ENCODE assay signal across 16 cellular contexts in genomic region chr2:145739679-145740078, GRCh38.
DNase-seq lines count a peak whose midpoint lies in the region; ATAC-seq and TF ChIP-seq lines count a peak whose summit lies in the region.
"Had no signal": no experiment of that assay in that cellular context is flagged by ENCODE, and none has a peak within 500 bp of the region (broad histone marks: within the 10 kb centered on the region; RNA-seq: fewer than 3 reads in every experiment).

No MANE protein-coding gene starts in this region.

- H3K36me3 Mint-ChIP-seq in activated T-helper 1 cell treated with anti-CD3 and anti-CD28 coated beads, Interleukin-12 subunit alpha, Interleukin-12 subunit beta, Interleukin-2, Interleukin-4 antibody, amounts not matched to agents 30 ng/mL and 10 ng/mL and 1 ng/mL, durations not matched to agents 14 hours and 24 hours and 36 hours (ENCODE audit: low read depth): no peaks in the 10 kb centered on the region
- H3K36me3 Mint-ChIP-seq in endothelial cell (ENCODE audit: low read depth, unreplicated experiment): no peaks in the 10 kb centered on the region

- no peaks in the 10 kb centered on the region for H3K9me3 Mint-ChIP-seq in activated T-helper 1 cell treated with anti-CD3 and anti-CD28 coated beads, Interleukin-12 subunit alpha, Interleukin-12 subunit beta, Interleukin-2, Interleukin-4 antibody, amounts not matched to agents 30 ng/mL and 10 ng/mL and 1 ng/mL, durations not matched to agents 14 hours and 24 hours and 36 hours
- H3K9me3 Mint-ChIP-seq in endothelial cell (ENCODE audit: unreplicated experiment): no peaks in the 10 kb centered on the region
- H3K9me3 Mint-ChIP-seq: endodermal cell had no signal

- no peak overlapping the region for H3K4me3 ChIP-seq in GM06990 (replicated peaks; ENCODE audit: low read depth, low read length)
- H3K4me3 ChIP-seq: lower lobe of right lung, SJCRH30, smooth muscle cell, upper lobe of right lung had no signal

- H3K4me3 Mint-ChIP-seq in activated T-helper 1 cell treated with anti-CD3 and anti-CD28 coated beads, Interleukin-12 subunit alpha, Interleukin-12 subunit beta, Interleukin-2, Interleukin-4 antibody, amounts not matched to agents 30 ng/mL and 10 ng/mL and 1 ng/mL, durations not matched to agents 14 hours and 24 hours and 36 hours: no peak overlapping the region
- H3K4me3 Mint-ChIP-seq in endothelial cell (ENCODE audit: unreplicated experiment): no peak overlapping the region
- H3K4me3 Mint-ChIP-seq: endodermal cell had no signal

- H3K27ac Mint-ChIP-seq in activated T-helper 1 cell treated with anti-CD3 and anti-CD28 coated beads, Interleukin-12 subunit alpha, Interleukin-12 subunit beta, Interleukin-2, Interleukin-4 antibody, amounts not matched to agents 30 ng/mL and 10 ng/mL and 1 ng/mL, durations not matched to agents 14 hours and 24 hours and 36 hours: no peak overlapping the region
- no peak overlapping the region for H3K27ac Mint-ChIP-seq in endothelial cell (ENCODE audit: unreplicated experiment)
- H3K27ac Mint-ChIP-seq: endodermal cell had no signal

- no peaks in the 10 kb centered on the region for H3K27me3 ChIP-seq in GM06990 (replicated peaks; ENCODE audit: control insufficient read depth, insufficient read depth, low read length)
- H3K27me3 ChIP-seq: SJCRH30, upper lobe of right lung had no signal

- peaks cover 4% of the 10 kb centered on the region for H3K4me1 Mint-ChIP-seq in activated T-helper 1 cell treated with anti-CD3 and anti-CD28 coated beads, Interleukin-12 subunit alpha, Interleukin-12 subunit beta, Interleukin-2, Interleukin-4 antibody, amounts not matched to agents 30 ng/mL and 10 ng/mL and 1 ng/mL, durations not matched to agents 14 hours and 24 hours and 36 hours (ENCODE audit: low read depth)
- peaks cover 19% of the 10 kb centered on the region for H3K4me1 Mint-ChIP-seq in endothelial cell (ENCODE audit: unreplicated experiment)

- intact Hi-C loops in activated T-helper 1 cell treated with anti-CD3 and anti-CD28 coated beads, Interleukin-12 subunit alpha, Interleukin-12 subunit beta, Interleukin-2, Interleukin-4 antibody, amounts not matched to agents 30 ng/mL and 10 ng/mL and 1 ng/mL, durations not matched to agents 14 hours and 24 hours and 36 hours (cut with micrococcal nuclease): loop anchor here (10.0 kb wide), 1 partner anchor 475 kb away; no protein-coding TSS in a partner anchor

- DNase-seq in GM06990 (ENCODE audit: extremely low read depth, insufficient read length) (peak; percentile 29), SIG-M5 (lab: John Stamatoyannopoulos, UW) (no peak), endothelial cell (ENCODE audit: low spot score) (no peak), caudate nucleus (lab: John Stamatoyannopoulos, UW) (no peak)
- no peak for DNase-seq in activated T-helper 1 cell treated with anti-CD3 and anti-CD28 coated beads, Interleukin-12 subunit alpha, Interleukin-12 subunit beta, Interleukin-2, Interleukin-4 antibody, amounts not matched to agents 30 ng/mL and 10 ng/mL and 1 ng/mL, durations not matched to agents 14 hours and 24 hours and 36 hours (ENCODE audit: low spot score)
- DNase-seq: activated T-cell treated with anti-CD3 and anti-CD28 coated beads, Interleukin-2, amount 50 U/mL, for 1 hour; DMS79; endodermal cell; lower lobe of right lung; NCI-H510A treated with DMSO at 0.1 percent for 48 hours; SJCRH30; upper lobe of right lung had no signal

- H3K27ac ChIP-seq in caudate nucleus (ENCODE audit: low read depth, low read length): no peak overlapping the region
- H3K27ac ChIP-seq: lower lobe of right lung, SJCRH30, upper lobe of right lung had no signal

- no peaks in the 10 kb centered on the region for H3K36me3 ChIP-seq in GM06990 (ENCODE audit: control insufficient read depth, insufficient read depth, low read length)
- H3K36me3 ChIP-seq: lower lobe of right lung, SJCRH30, upper lobe of right lung had no signal

- TF ChIP-seq CTCF in GM06990 (IDR thresholded peaks at IDR 0.05; ENCODE audit: insufficient read depth, low read length, poor library complexity, severe bottlenecking) (no peak), endothelial cell (IDR thresholded peaks at IDR 0.05; ENCODE audit: unreplicated experiment) (no peak)

- peak; percentile 54 for ATAC-seq in GM19452 (IDR thresholded peaks at IDR 0.05; ENCODE audit: unreplicated experiment)
- peak; percentile 66 for ATAC-seq in HG02763 (IDR thresholded peaks at IDR 0.05; ENCODE audit: unreplicated experiment)
- peak; percentile 56 for ATAC-seq in HG03457 (IDR thresholded peaks at IDR 0.05; ENCODE audit: unreplicated experiment)
- ATAC-seq: lower lobe of right lung, upper lobe of right lung had no signal

- H3K27me3 Mint-ChIP-seq in activated T-helper 1 cell treated with anti-CD3 and anti-CD28 coated beads, Interleukin-12 subunit alpha, Interleukin-12 subunit beta, Interleukin-2, Interleukin-4 antibody, amounts not matched to agents 30 ng/mL and 10 ng/mL and 1 ng/mL, durations not matched to agents 14 hours and 24 hours and 36 hours (ENCODE audit: insufficient read depth): no peaks in the 10 kb centered on the region
- H3K27me3 Mint-ChIP-seq in endothelial cell (ENCODE audit: unreplicated experiment): no peaks in the 10 kb centered on the region
